21 cellular contexts compared by ENCODE assay signal in genomic region chr13:44014501-44014900, GRCh38.
"Had no signal": no experiment of that assay in that cellular context is flagged by ENCODE, and none has a peak within 500 bp of the region (broad histone marks: within the 10 kb centered on the region; RNA-seq: fewer than 3 reads in every experiment).

No MANE protein-coding gene starts in this region.

- H3K4me3 ChIP-seq: body of pancreas, neural progenitor cell, tibial nerve, uterus had no signal

- H3K4me3 Mint-ChIP-seq: activated CD8-positive, alpha-beta T cell treated with anti-CD3 and anti-CD28 coated beads, Interleukin-2, amount 10 ng/mL, durations not matched to agents 7 days and 5 days; activated naive CD8-positive, alpha-beta T cell treated with anti-CD3 and anti-CD28 coated beads, Interleukin-2, amount 50 U/mL, for 24 hours; activated T-helper 1 cell treated with anti-CD3 and anti-CD28 coated beads, Interleukin-12 subunit alpha, Interleukin-12 subunit beta, Interleukin-2, Interleukin-4 antibody, amounts not matched to agents 30 ng/mL and 10 ng/mL and 1 ng/mL, durations not matched to agents 14 hours and 24 hours and 36 hours; dendritic cell treated with granulocyte-macrophage colony-stimulating factor and Interleukin-4, amounts not matched to agents 40 ng/mL and 50 ng/mL, for 4 days; naive thymus-derived CD4-positive, alpha-beta T cell; neural progenitor cell; stimulated activated naive CD8-positive, alpha-beta T cell treated with anti-CD3 and anti-CD28 coated beads, Interleukin-15, amount 100 ng/mL, for 72 hours had no signal

- H3K27ac Mint-ChIP-seq: activated CD8-positive, alpha-beta T cell treated with anti-CD3 and anti-CD28 coated beads, Interleukin-2, amount 10 ng/mL, durations not matched to agents 7 days and 5 days; activated naive CD8-positive, alpha-beta T cell treated with anti-CD3 and anti-CD28 coated beads, Interleukin-2, amount 50 U/mL, for 24 hours; activated T-helper 1 cell treated with anti-CD3 and anti-CD28 coated beads, Interleukin-12 subunit alpha, Interleukin-12 subunit beta, Interleukin-2, Interleukin-4 antibody, amounts not matched to agents 30 ng/mL and 10 ng/mL and 1 ng/mL, durations not matched to agents 14 hours and 24 hours and 36 hours; dendritic cell treated with granulocyte-macrophage colony-stimulating factor and Interleukin-4, amounts not matched to agents 40 ng/mL and 50 ng/mL, for 4 days; naive thymus-derived CD4-positive, alpha-beta T cell; neural progenitor cell; stimulated activated naive CD8-positive, alpha-beta T cell treated with anti-CD3 and anti-CD28 coated beads, Interleukin-15, amount 100 ng/mL, for 72 hours had no signal

- H2AFZ ChIP-seq: neural progenitor cell had no signal

- H3K27me3 Mint-ChIP-seq: activated naive CD8-positive, alpha-beta T cell treated with anti-CD3 and anti-CD28 coated beads, Interleukin-2, amount 50 U/mL, for 24 hours; naive thymus-derived CD4-positive, alpha-beta T cell; stimulated activated naive CD8-positive, alpha-beta T cell treated with anti-CD3 and anti-CD28 coated beads, Interleukin-15, amount 100 ng/mL, for 72 hours had no signal

- DNase-seq: activated CD4-positive, alpha-beta T cell treated with anti-CD3 and anti-CD28 coated beads for 1 hour; activated CD4-positive, alpha-beta T cell treated with anti-CD3 and anti-CD28 coated beads, Interleukin-2, amount 50 U/mL, for 1 hour; activated CD8-positive, alpha-beta T cell treated with anti-CD3 and anti-CD28 coated beads, Interleukin-2, amount 10 ng/mL, durations not matched to agents 7 days and 5 days; activated gamma-delta T cell; activated naive CD4-positive, alpha-beta T cell treated with anti-CD3 and anti-CD28 coated beads, Interleukin-2, amount 50 U/mL, for 16 hours; activated naive CD8-positive, alpha-beta T cell treated with anti-CD3 and anti-CD28 coated beads, Interleukin-2, amount 50 U/mL, for 24 hours; body of pancreas; effector memory CD4-positive, alpha-beta T cell; foreskin melanocyte; hypothalamus; naive thymus-derived CD4-positive, alpha-beta T cell; posterior cingulate gyrus; stimulated activated CD4-positive, alpha-beta T cell treated with anti-CD3 and anti-CD28 coated beads, Interleukin-1b, Interleukin-23, amount 100 ng/mL, for 48 hours; stimulated activated naive CD8-positive, alpha-beta T cell treated with anti-CD3 and anti-CD28 coated beads, Interleukin-15, amount 100 ng/mL, for 72 hours; T-helper 9 cell had no signal

- H3K4me2 ChIP-seq: neural progenitor cell had no signal

- H3K27me3 ChIP-seq: body of pancreas, neural progenitor cell, tibial nerve, uterus had no signal

- H3K36me3 Mint-ChIP-seq: naive thymus-derived CD4-positive, alpha-beta T cell; neural progenitor cell had no signal

- H3K9me3 ChIP-seq: body of pancreas, tibial nerve, uterus had no signal

- H3K9ac ChIP-seq: neural progenitor cell had no signal

- H3K4me1 Mint-ChIP-seq: activated naive CD8-positive, alpha-beta T cell treated with anti-CD3 and anti-CD28 coated beads, Interleukin-2, amount 50 U/mL, for 24 hours; stimulated activated naive CD8-positive, alpha-beta T cell treated with anti-CD3 and anti-CD28 coated beads, Interleukin-15, amount 100 ng/mL, for 72 hours had no signal

- H3K27ac ChIP-seq: neural progenitor cell had no signal

- ATAC-seq: activated CD8-positive, alpha-beta T cell treated with anti-CD3 and anti-CD28 coated beads, Interleukin-2, amount 10 ng/mL, durations not matched to agents 7 days and 5 days; activated naive CD8-positive, alpha-beta T cell treated with anti-CD3 and anti-CD28 coated beads, Interleukin-2, amount 50 U/mL, for 24 hours; esophagus mucosa; naive thymus-derived CD4-positive, alpha-beta T cell; stimulated activated naive CD8-positive, alpha-beta T cell treated with anti-CD3 and anti-CD28 coated beads, Interleukin-15, amount 100 ng/mL, for 72 hours had no signal

- H3K4me1 ChIP-seq: neural progenitor cell, uterus had no signal

- H3K36me3 ChIP-seq: neural progenitor cell, tibial nerve, uterus had no signal

- H3K9me3 Mint-ChIP-seq: activated naive CD8-positive, alpha-beta T cell treated with anti-CD3 and anti-CD28 coated beads, Interleukin-2, amount 50 U/mL, for 24 hours; activated T-helper 1 cell treated with anti-CD3 and anti-CD28 coated beads, Interleukin-12 subunit alpha, Interleukin-12 subunit beta, Interleukin-2, Interleukin-4 antibody, amounts not matched to agents 30 ng/mL and 10 ng/mL and 1 ng/mL, durations not matched to agents 14 hours and 24 hours and 36 hours; dendritic cell treated with granulocyte-macrophage colony-stimulating factor and Interleukin-4, amounts not matched to agents 40 ng/mL and 50 ng/mL, for 4 days; naive thymus-derived CD4-positive, alpha-beta T cell; stimulated activated naive CD8-positive, alpha-beta T cell treated with anti-CD3 and anti-CD28 coated beads, Interleukin-15, amount 100 ng/mL, for 72 hours had no signal
